Comparison of ENCODE assay signal across 8 cellular contexts in genomic region chr3:18237251-18238005, GRCh38.
DNase-seq lines count a peak whose midpoint lies in the region; ATAC-seq and TF ChIP-seq lines count a peak whose summit lies in the region.

No MANE protein-coding gene starts in this region.

- peak overlapping the region; percentile 28 for H3K27ac ChIP-seq in ACC112 (ENCODE audit: low read depth, low read length)

- no peak for TF ChIP-seq CTCF in GM10266 (IDR thresholded peaks at IDR 0.05; ENCODE audit: control insufficient read depth, insufficient read depth, low read depth, missing control alignments)

- ATAC-seq in GM18907 (IDR thresholded peaks at IDR 0.05; ENCODE audit: unreplicated experiment): peak; percentile 95
- peak; percentile 75 for ATAC-seq in HG03139 (IDR thresholded peaks at IDR 0.05; ENCODE audit: unreplicated experiment)
- ATAC-seq in SK-N-SH treated with all-trans-retinoic acid at 6 μM for 48 hours: peak; percentile 79
- ATAC-seq in HG03025 (IDR thresholded peaks at IDR 0.05; ENCODE audit: low FRiP score, unreplicated experiment): no peak

- H3K4me3 ChIP-seq in ACC112 (ENCODE audit: low read depth, low read length): no peak overlapping the region

- H3K79me2 ChIP-seq in ACC112 (ENCODE audit: control insufficient read depth, insufficient read depth, low read length, unreplicated experiment): no peaks in the 10 kb centered on the region

- DNase-seq in HUDEP-2 (lab: John Stamatoyannopoulos, UW; ENCODE audit: unreplicated experiment in 76 of 76): no peak
- DNase-seq in GM10266 (ENCODE audit: extremely low spot score): no peak
- DNase-seq in DMS53 treated with DMSO at 0.1 percent for 48 hours (lab: John Stamatoyannopoulos, UW; ENCODE audit: unreplicated experiment): no peak

- peaks cover 30% of the 10 kb centered on the region for H3K4me1 ChIP-seq in ACC112 (ENCODE audit: control insufficient read depth, insufficient read depth, low read length, unreplicated experiment)

- no peak overlapping the region for H2AFZ ChIP-seq in ACC112 (ENCODE audit: low read length, unreplicated experiment)

- no peaks in the 10 kb centered on the region for H3K36me3 ChIP-seq in ACC112 (ENCODE audit: insufficient read depth, low read length)

- H3K27me3 ChIP-seq in ACC112 (ENCODE audit: insufficient read depth, low read length): no peaks in the 10 kb centered on the region

TF ChIP-seq in SK-N-SH treated with all-trans-retinoic acid at 6 μM for 48 hours, 23 proteins besides CTCF, POLR2A, EP300 and RAD21:
- TF ChIP-seq TCF4 (CRISPR knock-in tag; IDR thresholded peaks at IDR 0.05; ENCODE audit: borderline replicate concordance) (no peak), RARB (CRISPR knock-in tag; IDR thresholded peaks at IDR 0.05) (no peak), OSR1 (CRISPR knock-in tag; IDR thresholded peaks at IDR 0.05) (no peak)
